ENCODE assay signal across 12 cellular contexts in genomic region chr12:20220339-20220738, GRCh38.
DNase-seq lines count a peak whose midpoint lies in the region; ATAC-seq and TF ChIP-seq lines count a peak whose summit lies in the region.
"Had no signal": no experiment of that assay in that cellular context is flagged by ENCODE, and none has a peak within 500 bp of the region (broad histone marks: within the 10 kb centered on the region; RNA-seq: fewer than 3 reads in every experiment).

No MANE protein-coding gene starts in this region.

- no peaks in the 10 kb centered on the region for H3K27me3 ChIP-seq in GM23338 (ENCODE audit: insufficient read depth)
- H3K27me3 ChIP-seq in heart left ventricle: no peaks in the 10 kb centered on the region
- H3K27me3 ChIP-seq: vagina had no signal

- no peaks in the 10 kb centered on the region for H3K4me1 Mint-ChIP-seq in GM23338
- H3K4me1 Mint-ChIP-seq in activated naive CD4-positive, alpha-beta T cell treated with anti-CD3 and anti-CD28 coated beads for 36 hours (ENCODE audit: low read depth): no peaks in the 10 kb centered on the region
- H3K4me1 Mint-ChIP-seq in activated CD8-positive, alpha-beta T cell treated with anti-CD3 and anti-CD28 coated beads, Interleukin-2, amount 10 ng/mL, durations not matched to agents 7 days and 5 days (ENCODE audit: low read depth): no peaks in the 10 kb centered on the region
- H3K4me1 Mint-ChIP-seq: activated naive CD4-positive, alpha-beta T cell treated with anti-CD3 and anti-CD28 coated beads, Interleukin-2, amount 10 ng/mL, durations not matched to agents 7 days and 5 days; nephron had no signal

- H3K4me3 Mint-ChIP-seq in GM23338: no peak overlapping the region
- no peak overlapping the region for H3K4me3 Mint-ChIP-seq in activated naive CD4-positive, alpha-beta T cell treated with anti-CD3 and anti-CD28 coated beads for 36 hours
- no peak overlapping the region for H3K4me3 Mint-ChIP-seq in activated CD8-positive, alpha-beta T cell treated with anti-CD3 and anti-CD28 coated beads, Interleukin-2, amount 10 ng/mL, durations not matched to agents 7 days and 5 days
- H3K4me3 Mint-ChIP-seq: activated naive CD4-positive, alpha-beta T cell treated with anti-CD3 and anti-CD28 coated beads, Interleukin-2, amount 10 ng/mL, durations not matched to agents 7 days and 5 days; nephron had no signal

- H3K4me1 ChIP-seq in GM23338 (ENCODE audit: insufficient read depth) (no peaks in the 10 kb centered on the region), heart left ventricle (no peaks in the 10 kb centered on the region)
- H3K4me1 ChIP-seq: vagina had no signal

- no peaks in the 10 kb centered on the region for H3K36me3 Mint-ChIP-seq in GM23338 (ENCODE audit: low read depth)
- H3K36me3 Mint-ChIP-seq in activated naive CD4-positive, alpha-beta T cell treated with anti-CD3 and anti-CD28 coated beads for 36 hours (ENCODE audit: low read depth): no peaks in the 10 kb centered on the region
- no peaks in the 10 kb centered on the region for H3K36me3 Mint-ChIP-seq in activated CD8-positive, alpha-beta T cell treated with anti-CD3 and anti-CD28 coated beads, Interleukin-2, amount 10 ng/mL, durations not matched to agents 7 days and 5 days (ENCODE audit: low read depth)
- H3K36me3 Mint-ChIP-seq: activated naive CD4-positive, alpha-beta T cell treated with anti-CD3 and anti-CD28 coated beads, Interleukin-2, amount 10 ng/mL, durations not matched to agents 7 days and 5 days had no signal

- ATAC-seq in GM23338 (peak; percentile 64), heart left ventricle (peak in 3 of 4 donors; percentile 32 to 39 (median 34)), GM19328 (IDR thresholded peaks at IDR 0.05; ENCODE audit: unreplicated experiment) (no peak)
- no peak for ATAC-seq in activated CD8-positive, alpha-beta T cell treated with anti-CD3 and anti-CD28 coated beads, Interleukin-2, amount 10 ng/mL, durations not matched to agents 7 days and 5 days
- ATAC-seq: K562 had no signal

- DNase-seq in A172 (ENCODE audit: low spot score) (peak; percentile 20), GM23338 (ENCODE audit: low spot score) (peak; percentile 69), RKO (ENCODE audit: low spot score) (peak; percentile 61), heart left ventricle (no peak), mucosa of gallbladder (ENCODE audit: low spot score) (no peak)
- DNase-seq in activated naive CD4-positive, alpha-beta T cell treated with anti-CD3 and anti-CD28 coated beads for 36 hours: no peak
- no peak for DNase-seq in activated CD8-positive, alpha-beta T cell treated with anti-CD3 and anti-CD28 coated beads, Interleukin-2, amount 10 ng/mL, durations not matched to agents 7 days and 5 days
- DNase-seq: activated naive CD4-positive, alpha-beta T cell treated with anti-CD3 and anti-CD28 coated beads, Interleukin-2, amount 10 ng/mL, durations not matched to agents 7 days and 5 days had no signal

- peaks cover 6% of the 10 kb centered on the region; the same call in 2 of the 3 replicates for H3K9me3 Mint-ChIP-seq in GM23338
- H3K9me3 Mint-ChIP-seq in activated naive CD4-positive, alpha-beta T cell treated with anti-CD3 and anti-CD28 coated beads for 36 hours: peaks cover 2% of the 10 kb centered on the region
- no peaks in the 10 kb centered on the region for H3K9me3 Mint-ChIP-seq in activated CD8-positive, alpha-beta T cell treated with anti-CD3 and anti-CD28 coated beads, Interleukin-2, amount 10 ng/mL, durations not matched to agents 7 days and 5 days (ENCODE audit: insufficient read depth)
- H3K9me3 Mint-ChIP-seq: activated naive CD4-positive, alpha-beta T cell treated with anti-CD3 and anti-CD28 coated beads, Interleukin-2, amount 10 ng/mL, durations not matched to agents 7 days and 5 days had no signal

- H2AFZ ChIP-seq in GM23338: 0 out of 2 replicates have a peak overlapping the region, but pooled peaks have one; percentile 19

- intact Hi-C loops in heart left ventricle (cut with DNase I): loop anchor here in 1 of 10 donors (5.0 kb wide), 1 partner anchor 308 kb away; no protein-coding TSS in a partner anchor
- intact Hi-C loops in activated naive CD4-positive, alpha-beta T cell treated with anti-CD3 and anti-CD28 coated beads for 36 hours (cut with micrococcal nuclease): no loop called here

- H3K36me3 ChIP-seq in GM23338 (ENCODE audit: insufficient read depth) (no peaks in the 10 kb centered on the region), heart left ventricle (no peaks in the 10 kb centered on the region)
- H3K36me3 ChIP-seq: vagina had no signal

- no peaks in the 10 kb centered on the region for H3F3A ChIP-seq in GM23338 (replicated peaks; ENCODE audit: low read depth)

- H3K9me2 ChIP-seq in GM23338 (ENCODE audit: insufficient read depth): no peaks in the 10 kb centered on the region

- H3K27me3 Mint-ChIP-seq in GM23338 (ENCODE audit: insufficient read depth, low read depth, poor library complexity): no peaks in the 10 kb centered on the region
- H3K27me3 Mint-ChIP-seq in activated naive CD4-positive, alpha-beta T cell treated with anti-CD3 and anti-CD28 coated beads for 36 hours (ENCODE audit: low read depth): no peaks in the 10 kb centered on the region
- H3K27me3 Mint-ChIP-seq in activated CD8-positive, alpha-beta T cell treated with anti-CD3 and anti-CD28 coated beads, Interleukin-2, amount 10 ng/mL, durations not matched to agents 7 days and 5 days (ENCODE audit: low read depth): no peaks in the 10 kb centered on the region
- H3K27me3 Mint-ChIP-seq: activated naive CD4-positive, alpha-beta T cell treated with anti-CD3 and anti-CD28 coated beads, Interleukin-2, amount 10 ng/mL, durations not matched to agents 7 days and 5 days had no signal

- H3K27ac Mint-ChIP-seq in GM23338: no peak overlapping the region
- no peak overlapping the region for H3K27ac Mint-ChIP-seq in activated naive CD4-positive, alpha-beta T cell treated with anti-CD3 and anti-CD28 coated beads for 36 hours
- H3K27ac Mint-ChIP-seq in activated CD8-positive, alpha-beta T cell treated with anti-CD3 and anti-CD28 coated beads, Interleukin-2, amount 10 ng/mL, durations not matched to agents 7 days and 5 days: no peak overlapping the region
- H3K27ac Mint-ChIP-seq: activated naive CD4-positive, alpha-beta T cell treated with anti-CD3 and anti-CD28 coated beads, Interleukin-2, amount 10 ng/mL, durations not matched to agents 7 days and 5 days; nephron had no signal

- peaks cover 0 to 22% (median 0%) of the 10 kb centered on the region in 12 donors for H3K9me3 ChIP-seq in heart left ventricle
- H3K9me3 ChIP-seq: vagina had no signal

- TF ChIP-seq POLR2A in heart left ventricle (IDR thresholded peaks at IDR 0.05): no peak

- POLR2A ChIA-PET in activated CD8-positive, alpha-beta T cell treated with anti-CD3 and anti-CD28 coated beads, Interleukin-2, amount 10 ng/mL, durations not matched to agents 7 days and 5 days (lab: Charles Lee): no interaction called here

- H3K79me2 ChIP-seq in GM23338 (replicated peaks; ENCODE audit: insufficient read depth): no peaks in the 10 kb centered on the region

- no peak overlapping the region for H3K4me2 ChIP-seq in GM23338

- H3K4me3 ChIP-seq in GM23338 (no peak overlapping the region), heart left ventricle (no peak overlapping the region)
- H3K4me3 ChIP-seq: K562, vagina had no signal

- H3K27ac ChIP-seq in GM23338 (ENCODE audit: low read depth) (no peak overlapping the region), heart left ventricle (no peak overlapping the region)
- H3K27ac ChIP-seq: vagina had no signal

- no peaks in the 10 kb centered on the region for H4K20me1 ChIP-seq in GM23338 (replicated peaks; ENCODE audit: insufficient read depth)

- peak; percentile 62 to 72 for TF ChIP-seq CTCF in GM23338 (conservative IDR thresholded peaks at IDR 0.05; ENCODE audit: low read depth in 2 of 2)
- TF ChIP-seq CTCF in heart left ventricle (IDR thresholded peaks at IDR 0.05): peak in 7 of 12 donors; percentile 12 to 31 (median 22)

- 85 to 97% (median 94%) methylated on average over 1 of the region's 1 CpG for WGBS in heart left ventricle, 4 donors

- CTCF ChIA-PET in activated naive CD4-positive, alpha-beta T cell treated with anti-CD3 and anti-CD28 coated beads for 36 hours (lab: Charles Lee): no interaction called here
- CTCF ChIA-PET in activated CD8-positive, alpha-beta T cell treated with anti-CD3 and anti-CD28 coated beads, Interleukin-2, amount 10 ng/mL, durations not matched to agents 7 days and 5 days (lab: Charles Lee): no interaction called here

TF ChIP-seq in GM23338, 12 proteins besides CTCF, POLR2A, EP300 and RAD21 (continues in another document):
- TF ChIP-seq ZNF331 (CRISPR knock-in tag; IDR thresholded peaks at IDR 0.05; ENCODE audit: low read depth) (no peak), ETS1 (IDR thresholded peaks at IDR 0.05) (no peak), CREB1 (CRISPR knock-in tag; IDR thresholded peaks at IDR 0.05; ENCODE audit: low read depth) (no peak), JUNB (IDR thresholded peaks at IDR 0.05; ENCODE audit: unreplicated experiment) (no peak)

Comparison
In these comparisons a context has a peak if more than half of its experiments do, and no peak if none do; other contexts are left out.
1. DNase-seq: peak in A172 (single experiment), GM23338 (single experiment) and RKO (single experiment); none in heart left ventricle (0 of 5), mucosa of gallbladder (single experiment), activated naive CD4-positive, alpha-beta T cell treated with anti-CD3 and anti-CD28 coated beads for 36 hours (single experiment) and activated CD8-positive, alpha-beta T cell treated with anti-CD3 and anti-CD28 coated beads, Interleukin-2, amount 10 ng/mL, durations not matched to agents 7 days and 5 days (single experiment).
2. ATAC-seq: peak in GM23338 (single experiment) and heart left ventricle (3 of 4); none in GM19328 (single experiment) and activated CD8-positive, alpha-beta T cell treated with anti-CD3 and anti-CD28 coated beads, Interleukin-2, amount 10 ng/mL, durations not matched to agents 7 days and 5 days (single experiment).